Comparison of ENCODE assay signal across 25 cellular contexts in the genomic region with DNA sequence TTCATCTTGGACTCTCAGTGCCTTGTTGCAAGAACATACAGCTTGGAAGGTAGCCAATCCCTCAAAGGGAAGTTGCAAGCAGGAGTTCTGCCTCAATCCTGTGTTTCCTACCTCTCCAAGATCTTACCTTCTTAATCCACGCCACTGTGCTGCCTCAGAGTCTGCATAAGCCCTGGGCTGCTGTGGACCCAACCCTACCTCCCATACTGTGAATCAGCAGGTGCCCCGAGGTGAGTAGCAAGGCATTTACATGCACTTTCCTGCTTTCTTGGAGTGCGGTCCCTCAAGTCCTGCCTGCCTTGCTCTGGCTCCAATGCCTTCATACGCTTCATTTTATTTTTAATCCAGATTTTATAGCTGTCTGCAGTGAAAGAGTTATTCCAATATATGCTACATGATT.
"Had no signal": no experiment of that assay in that cellular context is flagged by ENCODE, and none has a peak within 500 bp of the region (broad histone marks: within the 10 kb centered on the region; RNA-seq: fewer than 3 reads in every experiment).

No MANE protein-coding gene starts in this region.

- H3K4me1 Mint-ChIP-seq: activated naive CD8-positive, alpha-beta T cell treated with anti-CD3 and anti-CD28 coated beads, Interleukin-2, amount 10 ng/mL, durations not matched to agents 7 days and 5 days had no signal

- H3K9ac ChIP-seq: SK-N-SH had no signal

- H3K27ac Mint-ChIP-seq: activated CD8-positive, alpha-beta T cell treated with anti-CD3 and anti-CD28 coated beads for 36 hours; activated naive CD8-positive, alpha-beta T cell treated with anti-CD3 and anti-CD28 coated beads, Interleukin-2, amount 10 ng/mL, durations not matched to agents 7 days and 5 days had no signal

- H3K9me3 ChIP-seq: adrenal gland, Peyer's patch, SJCRH30, SK-N-SH had no signal

- H3K4me3 Mint-ChIP-seq: activated CD8-positive, alpha-beta T cell treated with anti-CD3 and anti-CD28 coated beads for 36 hours; activated naive CD8-positive, alpha-beta T cell treated with anti-CD3 and anti-CD28 coated beads, Interleukin-2, amount 10 ng/mL, durations not matched to agents 7 days and 5 days had no signal

- H3K4me1 ChIP-seq: adrenal gland, Peyer's patch, SJCRH30 had no signal

- ATAC-seq: activated CD4-positive, CD25-positive, alpha-beta regulatory T cell treated with anti-CD3 and anti-CD28 coated beads, Interleukin-2, amount 50 U/mL, for 24 hours; activated CD8-positive, alpha-beta T cell treated with anti-CD3 and anti-CD28 coated beads for 36 hours had no signal

- H3K27me3 Mint-ChIP-seq: activated CD8-positive, alpha-beta T cell treated with anti-CD3 and anti-CD28 coated beads for 36 hours had no signal

- H3K4me3 ChIP-seq: adrenal gland, Peyer's patch, SJCRH30 had no signal

- DNase-seq: activated CD4-positive, alpha-beta T cell treated with anti-CD3 and anti-CD28 coated beads for 4 hours; activated CD8-positive, alpha-beta memory T cell treated with anti-CD3 and anti-CD28 coated beads, Interleukin-2, amount 50 U/mL, for 48 hours; activated CD8-positive, alpha-beta T cell treated with anti-CD3 and anti-CD28 coated beads for 36 hours; activated naive CD4-positive, alpha-beta T cell treated with anti-CD3 and anti-CD28 coated beads, Interleukin-2, amount 50 U/mL, for 16 hours; activated naive CD8-positive, alpha-beta T cell treated with anti-CD3 and anti-CD28 coated beads, Interleukin-2, amount 10 ng/mL, durations not matched to agents 7 days and 5 days; activated T-cell treated with anti-CD3 and anti-CD28 coated beads, Interleukin-2, amount 50 U/mL, for 1 hour; adrenal gland; cerebellar nuclear complex; NCI-H1092; NCI-H1417; NCI-H1930; NCI-H2171; NCI-H2227 treated with DMSO at 0.1 percent for 48 hours; NCI-H446 treated with DMSO at 0.1 percent for 48 hours; NCI-H524 treated with DMSO at 0.1 percent for 48 hours; NCI-H82; NK-92 treated with Interleukin-12 subunit alpha and Interleukin-12 subunit beta, amount 100 ng/mL, for 24 hours; Peyer's patch; Right ventricle myocardium superior; SJCRH30; SK-N-SH; T-helper 1 cell; WERI-Rb-1 had no signal

- H3K36me3 ChIP-seq: adrenal gland, Peyer's patch, SJCRH30, WERI-Rb-1 had no signal

- H3K27ac ChIP-seq: adrenal gland, Peyer's patch, RWPE1, SJCRH30, WERI-Rb-1 had no signal

- H3K27me3 ChIP-seq: adrenal gland, Peyer's patch, SJCRH30 had no signal

- H3K4me2 ChIP-seq: SK-N-SH had no signal
